ENCODE assay signal across 8 cellular contexts in genomic region chr3:3127432-3128010, GRCh38. TPM values are rescaled to one million over a fixed set of nuclear protein-coding genes. Genes with fewer than 3 reads are reported as not detected.
DNase-seq lines count a peak whose midpoint lies in the region; ATAC-seq and TF ChIP-seq lines count a peak whose summit lies in the region.

No MANE protein-coding gene starts in this region.

- H3K9me3 Mint-ChIP-seq in mesothelial cell of epicardium = no peaks in the 10 kb centered on the region

- peak overlapping the region; percentile 96 for H3K4me2 ChIP-seq in DOHH2 (ENCODE audit: low read length)

- intact Hi-C loops in thyroid gland (cut with DNase I) = no loop called here

- H3K79me2 ChIP-seq in DOHH2 (ENCODE audit: control insufficient read depth, low read length) = peaks cover 51% of the 10 kb centered on the region

- peaks cover 13% of the 10 kb centered on the region for H3K36me3 Mint-ChIP-seq in mesothelial cell of epicardium

- DNase-seq in T-helper 1 cell = peak in 4 of 5 donors; percentile 18 to 38 (median 22)
- DNase-seq in cardiac fibroblast (ENCODE audit: low read depth in 2 of 2) = peak in 1 of 2 donors; percentile 15
- no peak for DNase-seq in mesothelial cell of epicardium (ENCODE audit: low spot score in 2 of 2, unreplicated experiment in 2 of 2)
- DNase-seq in thyroid gland = no peak
- no peak for DNase-seq in GDM1 (lab: John Stamatoyannopoulos, UW)

- peaks cover 3% of the 10 kb centered on the region; the same call in 1 of the 2 replicates for H3F3A ChIP-seq in DOHH2 (ENCODE audit: control insufficient read depth, insufficient read depth)

- ATAC-seq in HG02571 (IDR thresholded peaks at IDR 0.05; ENCODE audit: unreplicated experiment) (peak; percentile 28), HG03196 (IDR thresholded peaks at IDR 0.05; ENCODE audit: unreplicated experiment) (no peak)

- H3K27ac Mint-ChIP-seq in mesothelial cell of epicardium = peak overlapping the region; percentile 98

- H3K27me3 ChIP-seq in DOHH2 (ENCODE audit: control insufficient read depth, low read length) = no peaks in the 10 kb centered on the region
- H3K27me3 ChIP-seq in thyroid gland = no peaks in the 10 kb centered on the region

- H3K4me3 ChIP-seq in DOHH2 (ENCODE audit: low read length) (peak overlapping the region; percentile 97), cardiac fibroblast (replicated peaks in 1 of 2; ENCODE audit: low read depth in 2 of 2, low read length in 2 of 2) (peak overlapping the region; percentile 90 to 97), thyroid gland (replicated peaks in 1 of 3) (peak overlapping the region; percentile 73 to 87 (median 76))

- peak overlapping the region; percentile 60 for H3K27ac ChIP-seq in DOHH2 (ENCODE audit: low read depth, low read length)
- H3K27ac ChIP-seq in thyroid gland = peak overlapping the region in 1 of 3 donors; percentile 76

- H3K4me1 ChIP-seq in DOHH2 (ENCODE audit: control insufficient read depth, low read length) (peaks cover 25% of the 10 kb centered on the region), thyroid gland (peaks cover 12% of the 10 kb centered on the region in 2 donors)

- H3K4me3 Mint-ChIP-seq in mesothelial cell of epicardium = peak overlapping the region; percentile 95

- WGBS in thyroid gland, 2 donors = 41 to 42% methylated on average over 20 of the region's 20 CpGs

- H3K27me3 Mint-ChIP-seq in mesothelial cell of epicardium (ENCODE audit: low read depth) = no peaks in the 10 kb centered on the region

- no peak for TF ChIP-seq CTCF in DOHH2 (IDR thresholded peaks at IDR 0.05; ENCODE audit: low read depth, low read length, poor library complexity, severe bottlenecking)
- TF ChIP-seq CTCF in cardiac fibroblast (IDR thresholded peaks at IDR 0.05; ENCODE audit: low read depth, low read length) = no peak
- TF ChIP-seq CTCF in mesothelial cell of epicardium (IDR thresholded peaks at IDR 0.05; ENCODE audit: unreplicated experiment) = no peak
- no peak for TF ChIP-seq CTCF in thyroid gland (IDR thresholded peaks at IDR 0.05)

- TF ChIP-seq POLR2A in thyroid gland (IDR thresholded peaks at IDR 0.05) = no peak

- H3K4me1 Mint-ChIP-seq in mesothelial cell of epicardium = peaks cover 26% of the 10 kb centered on the region

- H3K9me2 ChIP-seq in DOHH2 (replicated peaks; ENCODE audit: control insufficient read depth, low read length) = no peaks in the 10 kb centered on the region

- peaks cover 44% of the 10 kb centered on the region for H3K36me3 ChIP-seq in DOHH2 (ENCODE audit: control insufficient read depth, low read length)
- H3K36me3 ChIP-seq in thyroid gland = peaks cover 0 to 13% of the 10 kb centered on the region in 2 donors

- H4K20me1 ChIP-seq in DOHH2 (ENCODE audit: control insufficient read depth, insufficient read depth, low read depth, low read length) = no peaks in the 10 kb centered on the region

- no peaks in the 10 kb centered on the region for H3K9me3 ChIP-seq in DOHH2 (ENCODE audit: control insufficient read depth, insufficient read depth, low read length)
- no peaks in the 10 kb centered on the region for H3K9me3 ChIP-seq in thyroid gland

RNA-seq across cellular contexts. Expression of gene TRNT1, which starts 0.8 kb away (rescaled TPM):
- 30.6 to 34.4 TPM (median 34.0 TPM) in 3 replicates for total RNA-seq in mesothelial cell of epicardium
- 10 to 100 TPM; 19.2 to 41.5 (median 28.2) TPM for total RNA-seq in thyroid gland

RNA-seq across cellular contexts. Expression of gene IL5RA, which starts 17.3 kb away (rescaled TPM):
- not detected in 3 replicates for total RNA-seq in mesothelial cell of epicardium
- 1 to 10 TPM in 1 of 4 donors, not detected in 3; 1.6 TPM for total RNA-seq in thyroid gland

RNA-seq across cellular contexts. Expression of gene CRBN, which starts 52.0 kb away (rescaled TPM):
- total RNA-seq in mesothelial cell of epicardium = 44.4 to 46.0 TPM (median 44.5 TPM) in 3 replicates
- total RNA-seq in thyroid gland = 100 to 1,000 TPM in 2 of 4 donors, 10 to 100 TPM in 2; 74.3 to 138 (median 91.4) TPM

Comparison
In these comparisons a context has a peak if more than half of its experiments do, and no peak if none do; other contexts are left out.
1. DNase-seq: peak in T-helper 1 cell (4 of 5); none in mesothelial cell of epicardium (0 of 2), thyroid gland (0 of 2) and GDM1 (single experiment).
2. Peak in every context shown above with its lines, with median percentiles within 50 percentile points of each other: H3K4me3 ChIP-seq.